In the genomic region with DNA sequence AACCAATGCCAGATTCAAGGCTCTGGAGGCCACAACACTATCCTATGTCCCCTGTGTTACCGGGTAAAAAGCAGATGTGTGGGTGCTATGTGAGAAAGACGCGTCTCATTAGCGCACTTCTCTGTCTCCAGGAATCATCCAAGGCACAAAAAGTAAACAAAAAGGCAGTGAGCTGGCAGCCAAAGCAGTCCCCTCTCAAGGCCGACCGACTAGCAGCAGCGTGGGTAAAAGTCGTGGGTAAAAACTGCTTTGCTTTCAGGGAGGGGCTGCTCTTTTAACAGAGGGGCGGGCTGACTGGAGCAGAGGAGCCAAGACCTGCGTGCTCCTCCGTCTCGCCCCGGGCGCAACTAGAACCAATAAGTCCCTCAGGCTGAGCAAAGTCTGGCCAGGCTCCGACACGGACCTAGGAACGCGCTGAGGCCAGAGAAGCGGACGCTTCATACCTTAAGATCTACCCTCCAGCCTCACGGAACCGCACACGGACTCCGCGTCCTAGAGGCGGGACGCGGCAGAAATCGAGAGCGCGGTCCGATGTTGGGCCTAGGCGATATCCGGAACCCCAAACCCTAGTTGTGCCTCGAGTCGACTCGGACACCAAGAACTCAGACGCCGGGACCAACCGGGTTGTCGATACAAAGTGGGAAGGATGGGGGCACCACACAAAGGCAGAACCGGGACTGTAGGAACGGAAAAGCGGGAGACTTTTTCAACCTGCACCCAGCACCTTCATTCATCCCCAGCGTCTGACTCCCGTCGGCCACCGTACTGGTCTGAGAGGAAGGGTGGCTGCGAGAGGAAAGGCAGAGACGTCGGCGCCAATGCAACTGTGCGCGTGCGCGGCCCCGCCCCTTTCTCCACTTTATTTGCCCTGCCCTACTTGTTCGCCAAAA, we compare ENCODE assay signal across 1 cellular context.
TF ChIP-seq lines count a peak whose summit lies in the region.

Gene INTS2 (minus strand): TSS at position 772 of the 890 bp plus-strand sequence. CDS start 1,338 bp downstream, outside the sequence.

TF ChIP-seq in K562, 482 proteins besides CTCF, POLR2A, EP300 and RAD21 (continued from another document and continues in another):
- TF ChIP-seq MXD1 (CRISPR knock-in tag; IDR thresholded peaks at IDR 0.05; ENCODE audit: borderline replicate concordance, poor library complexity, severe bottlenecking): no peak
- no peak for TF ChIP-seq KLF6 (CRISPR knock-in tag; IDR thresholded peaks at IDR 0.05; ENCODE audit: borderline replicate concordance)
- TF ChIP-seq, protein P1, sequence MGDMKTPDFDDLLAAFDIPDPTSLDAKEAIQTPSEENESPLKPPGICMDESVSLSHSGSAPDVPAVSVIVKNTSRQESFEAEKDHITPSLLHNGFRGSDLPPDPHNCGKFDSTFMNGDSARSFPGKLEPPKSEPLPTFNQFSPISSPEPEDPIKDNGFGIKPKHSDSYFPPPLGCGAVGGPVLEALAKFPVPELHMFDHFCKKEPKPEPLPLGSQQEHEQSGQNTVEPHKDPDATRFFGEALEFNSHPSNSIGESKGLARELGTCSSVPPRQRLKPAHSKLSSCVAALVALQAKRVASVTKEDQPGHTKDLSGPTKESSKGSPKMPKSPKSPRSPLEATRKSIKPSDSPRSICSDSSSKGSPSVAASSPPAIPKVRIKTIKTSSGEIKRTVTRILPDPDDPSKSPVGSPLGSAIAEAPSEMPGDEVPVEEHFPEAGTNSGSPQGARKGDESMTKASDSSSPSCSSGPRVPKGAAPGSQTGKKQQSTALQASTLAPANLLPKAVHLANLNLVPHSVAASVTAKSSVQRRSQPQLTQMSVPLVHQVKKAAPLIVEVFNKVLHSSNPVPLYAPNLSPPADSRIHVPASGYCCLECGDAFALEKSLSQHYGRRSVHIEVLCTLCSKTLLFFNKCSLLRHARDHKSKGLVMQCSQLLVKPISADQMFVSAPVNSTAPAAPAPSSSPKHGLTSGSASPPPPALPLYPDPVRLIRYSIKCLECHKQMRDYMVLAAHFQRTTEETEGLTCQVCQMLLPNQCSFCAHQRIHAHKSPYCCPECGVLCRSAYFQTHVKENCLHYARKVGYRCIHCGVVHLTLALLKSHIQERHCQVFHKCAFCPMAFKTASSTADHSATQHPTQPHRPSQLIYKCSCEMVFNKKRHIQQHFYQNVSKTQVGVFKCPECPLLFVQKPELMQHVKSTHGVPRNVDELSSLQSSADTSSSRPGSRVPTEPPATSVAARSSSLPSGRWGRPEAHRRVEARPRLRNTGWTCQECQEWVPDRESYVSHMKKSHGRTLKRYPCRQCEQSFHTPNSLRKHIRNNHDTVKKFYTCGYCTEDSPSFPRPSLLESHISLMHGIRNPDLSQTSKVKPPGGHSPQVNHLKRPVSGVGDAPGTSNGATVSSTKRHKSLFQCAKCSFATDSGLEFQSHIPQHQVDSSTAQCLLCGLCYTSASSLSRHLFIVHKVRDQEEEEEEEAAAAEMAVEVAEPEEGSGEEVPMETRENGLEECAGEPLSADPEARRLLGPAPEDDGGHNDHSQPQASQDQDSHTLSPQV (IDR thresholded peaks at IDR 0.05): 0 out of 2 replicates have a peak, but pooled peaks have one; percentile 52
- peak; percentile 79; the same call in 1 of the 2 replicates for TF ChIP-seq XRCC5 (IDR thresholded peaks at IDR 0.05; ENCODE audit: low read depth, low read length)
- TF ChIP-seq SOX6 (IDR thresholded peaks at IDR 0.05): peak; percentile 50; the same call in 1 of the 2 replicates
- TF ChIP-seq TAF7 (tag; IDR thresholded peaks at IDR 0.05): peak; percentile 79
- no peak for TF ChIP-seq WHSC1 (IDR thresholded peaks at IDR 0.05; ENCODE audit: low read length)
- TF ChIP-seq, protein P2, sequence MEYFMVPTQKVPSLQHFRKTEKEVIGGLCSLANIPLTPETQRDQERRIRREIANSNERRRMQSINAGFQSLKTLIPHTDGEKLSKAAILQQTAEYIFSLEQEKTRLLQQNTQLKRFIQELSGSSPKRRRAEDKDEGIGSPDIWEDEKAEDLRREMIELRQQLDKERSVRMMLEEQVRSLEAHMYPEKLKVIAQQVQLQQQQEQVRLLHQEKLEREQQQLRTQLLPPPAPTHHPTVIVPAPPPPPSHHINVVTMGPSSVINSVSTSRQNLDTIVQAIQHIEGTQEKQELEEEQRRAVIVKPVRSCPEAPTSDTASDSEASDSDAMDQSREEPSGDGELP (CRISPR knock-in tag; IDR thresholded peaks at IDR 0.05; ENCODE audit: borderline replicate concordance): peak; percentile 78
- peak; percentile 76; the same call in 1 of the 2 replicates for TF ChIP-seq ZNF175 (CRISPR knock-in tag; IDR thresholded peaks at IDR 0.05; ENCODE audit: low read depth)
- peak; percentile 56; the same call in 1 of the 2 replicates for TF ChIP-seq KAT8 (IDR thresholded peaks at IDR 0.05; ENCODE audit: low read depth)
- TF ChIP-seq, protein P3, sequence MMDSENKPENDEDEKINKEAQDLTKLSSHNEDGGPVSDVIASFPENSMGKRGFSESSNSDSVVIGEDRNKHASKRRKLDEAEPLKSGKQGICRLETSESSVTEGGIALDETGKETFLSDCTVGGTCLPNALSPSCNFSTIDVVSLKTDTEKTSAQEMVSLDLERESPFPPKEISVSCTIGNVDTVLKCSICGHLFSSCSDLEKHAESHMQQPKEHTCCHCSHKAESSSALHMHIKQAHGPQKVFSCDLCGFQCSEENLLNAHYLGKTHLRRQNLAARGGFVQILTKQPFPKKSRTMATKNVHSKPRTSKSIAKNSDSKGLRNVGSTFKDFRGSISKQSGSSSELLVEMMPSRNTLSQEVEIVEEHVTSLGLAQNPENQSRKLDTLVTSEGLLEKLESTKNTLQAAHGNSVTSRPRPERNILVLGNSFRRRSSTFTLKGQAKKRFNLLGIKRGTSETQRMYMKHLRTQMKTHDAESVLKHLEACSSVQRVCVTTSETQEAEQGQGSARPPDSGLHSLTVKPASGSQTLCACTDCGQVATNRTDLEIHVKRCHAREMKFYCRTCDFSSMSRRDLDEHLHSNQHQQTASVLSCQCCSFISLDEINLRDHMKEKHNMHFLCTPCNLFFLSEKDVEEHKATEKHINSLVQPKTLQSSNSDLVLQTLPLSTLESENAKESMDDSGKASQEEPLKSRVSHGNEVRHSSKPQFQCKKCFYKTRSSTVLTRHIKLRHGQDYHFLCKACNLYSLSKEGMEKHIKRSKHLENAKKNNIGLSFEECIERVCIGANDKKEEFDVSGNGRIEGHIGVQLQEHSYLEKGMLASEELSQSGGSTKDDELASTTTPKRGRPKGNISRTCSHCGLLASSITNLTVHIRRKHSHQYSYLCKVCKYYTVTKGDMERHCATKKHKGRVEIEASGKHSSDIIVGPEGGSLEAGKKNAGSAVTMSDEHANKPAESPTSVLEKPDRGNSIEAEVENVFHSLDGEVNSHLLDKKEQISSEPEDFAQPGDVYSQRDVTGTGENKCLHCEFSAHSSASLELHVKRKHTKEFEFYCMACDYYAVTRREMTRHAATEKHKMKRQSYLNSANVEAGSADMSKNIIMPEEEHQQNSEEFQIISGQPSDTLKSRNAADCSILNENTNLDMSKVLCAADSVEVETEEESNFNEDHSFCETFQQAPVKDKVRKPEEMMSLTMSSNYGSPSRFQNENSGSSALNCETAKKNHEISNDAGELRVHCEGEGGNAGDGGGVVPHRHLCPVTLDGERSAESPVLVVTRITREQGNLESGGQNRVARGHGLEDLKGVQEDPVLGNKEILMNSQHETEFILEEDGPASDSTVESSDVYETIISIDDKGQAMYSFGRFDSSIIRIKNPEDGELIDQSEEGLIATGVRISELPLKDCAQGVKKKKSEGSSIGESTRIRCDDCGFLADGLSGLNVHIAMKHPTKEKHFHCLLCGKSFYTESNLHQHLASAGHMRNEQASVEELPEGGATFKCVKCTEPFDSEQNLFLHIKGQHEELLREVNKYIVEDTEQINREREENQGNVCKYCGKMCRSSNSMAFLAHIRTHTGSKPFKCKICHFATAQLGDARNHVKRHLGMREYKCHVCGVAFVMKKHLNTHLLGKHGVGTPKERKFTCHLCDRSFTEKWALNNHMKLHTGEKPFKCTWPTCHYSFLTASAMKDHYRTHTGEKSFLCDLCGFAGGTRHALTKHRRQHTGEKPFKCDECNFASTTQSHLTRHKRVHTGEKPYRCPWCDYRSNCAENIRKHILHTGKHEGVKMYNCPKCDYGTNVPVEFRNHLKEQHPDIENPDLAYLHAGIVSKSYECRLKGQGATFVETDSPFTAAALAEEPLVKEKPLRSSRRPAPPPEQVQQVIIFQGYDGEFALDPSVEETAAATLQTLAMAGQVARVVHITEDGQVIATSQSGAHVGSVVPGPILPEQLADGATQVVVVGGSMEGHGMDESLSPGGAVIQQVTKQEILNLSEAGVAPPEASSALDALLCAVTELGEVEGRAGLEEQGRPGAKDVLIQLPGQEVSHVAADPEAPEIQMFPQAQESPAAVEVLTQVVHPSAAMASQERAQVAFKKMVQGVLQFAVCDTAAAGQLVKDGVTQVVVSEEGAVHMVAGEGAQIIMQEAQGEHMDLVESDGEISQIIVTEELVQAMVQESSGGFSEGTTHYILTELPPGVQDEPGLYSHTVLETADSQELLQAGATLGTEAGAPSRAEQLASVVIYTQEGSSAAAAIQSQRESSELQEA (IDR thresholded peaks at IDR 0.05; ENCODE audit: low read depth): peak; percentile 96
- TF ChIP-seq ARNT (IDR thresholded peaks at IDR 0.05): peak in 1 of 2 experiments; percentile 48; a peak in 1 of 4 replicates
- TF ChIP-seq POLR2G (IDR thresholded peaks at IDR 0.05; ENCODE audit: low read depth, low read length): peak; percentile 87
- peak; percentile 56; the same call in 1 of the 2 replicates for TF ChIP-seq ZNF12 (CRISPR knock-in tag; IDR thresholded peaks at IDR 0.05)
- TF ChIP-seq HDAC1 (IDR thresholded peaks at IDR 0.05): peak in 1 of 2 experiments; percentile 63; a peak in 2 of 4 replicates
- TF ChIP-seq E2F5 (CRISPR knock-in tag; IDR thresholded peaks at IDR 0.05): peak; percentile 79; the same call in 1 of the 2 replicates
- TF ChIP-seq PHF8 (IDR thresholded peaks at IDR 0.05; ENCODE audit: borderline replicate concordance, low read length): peak; percentile 100
- TF ChIP-seq, protein P4, sequence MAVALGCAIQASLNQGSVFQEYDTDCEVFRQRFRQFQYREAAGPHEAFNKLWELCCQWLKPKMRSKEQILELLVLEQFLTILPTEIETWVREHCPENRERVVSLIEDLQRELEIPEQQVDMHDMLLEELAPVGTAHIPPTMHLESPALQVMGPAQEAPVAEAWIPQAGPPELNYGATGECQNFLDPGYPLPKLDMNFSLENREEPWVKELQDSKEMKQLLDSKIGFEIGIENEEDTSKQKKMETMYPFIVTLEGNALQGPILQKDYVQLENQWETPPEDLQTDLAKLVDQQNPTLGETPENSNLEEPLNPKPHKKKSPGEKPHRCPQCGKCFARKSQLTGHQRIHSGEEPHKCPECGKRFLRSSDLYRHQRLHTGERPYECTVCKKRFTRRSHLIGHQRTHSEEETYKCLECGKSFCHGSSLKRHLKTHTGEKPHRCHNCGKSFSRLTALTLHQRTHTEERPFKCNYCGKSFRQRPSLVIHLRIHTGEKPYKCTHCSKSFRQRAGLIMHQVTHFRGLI (CRISPR knock-in tag; IDR thresholded peaks at IDR 0.05): no peak
- peak; percentile 37; the same call in 1 of the 2 replicates for TF ChIP-seq STAT5A (IDR thresholded peaks at IDR 0.05; ENCODE audit: borderline replicate concordance, low read length)
- TF ChIP-seq TAF1 (IDR thresholded peaks at IDR 0.05; ENCODE audit: control insufficient read depth, extremely low read depth, insufficient read depth, low read length, severe bottlenecking): peak; percentile 86
- no peak for TF ChIP-seq KLF10 (CRISPR knock-in tag; IDR thresholded peaks at IDR 0.05)
- peak in 1 of 2 experiments; percentile 27; a peak in 1 of 4 replicates for TF ChIP-seq TBL1XR1 (IDR thresholded peaks at IDR 0.05; ENCODE audit: low read length in 2 of 2)
- peak; percentile 85; the same call in 1 of the 2 replicates for TF ChIP-seq GTF2E2 (tag; IDR thresholded peaks at IDR 0.05)
- no peak for TF ChIP-seq GTF2F1 (IDR thresholded peaks at IDR 0.05; ENCODE audit: low read depth, low read length)
- peak; percentile 88 for TF ChIP-seq SETDB1 (IDR thresholded peaks at IDR 0.05; ENCODE audit: low read length)
- 0 out of 2 replicates have a peak, but pooled peaks have one; percentile 58 for TF ChIP-seq MYNN (IDR thresholded peaks at IDR 0.05)
- TF ChIP-seq MYNN (CRISPR knock-in tag; IDR thresholded peaks at IDR 0.05): no peak
- peak; percentile 72 for TF ChIP-seq ETV1 (tag; conservative IDR thresholded peaks at IDR 0.05; ENCODE audit: low read depth)
- TF ChIP-seq CC2D1A (IDR thresholded peaks at IDR 0.05): peak; percentile 77
- peak; percentile 34; the same call in 1 of the 2 replicates for TF ChIP-seq CREM (IDR thresholded peaks at IDR 0.05; ENCODE audit: low read depth)
- no peak for TF ChIP-seq NFE2L1 (tag; IDR thresholded peaks at IDR 0.05; ENCODE audit: borderline replicate concordance, low read depth)
- TF ChIP-seq KDM5B (IDR thresholded peaks at IDR 0.05; ENCODE audit: insufficient replicate concordance, low read depth, low read length): peak; percentile 91
- TF ChIP-seq ARID3A (IDR thresholded peaks at IDR 0.05; ENCODE audit: borderline replicate concordance, low read depth, low read length): 0 out of 2 replicates have a peak, but pooled peaks have one; percentile 34
